Comparison of ENCODE assay signal across 12 cellular contexts in the genomic region with DNA sequence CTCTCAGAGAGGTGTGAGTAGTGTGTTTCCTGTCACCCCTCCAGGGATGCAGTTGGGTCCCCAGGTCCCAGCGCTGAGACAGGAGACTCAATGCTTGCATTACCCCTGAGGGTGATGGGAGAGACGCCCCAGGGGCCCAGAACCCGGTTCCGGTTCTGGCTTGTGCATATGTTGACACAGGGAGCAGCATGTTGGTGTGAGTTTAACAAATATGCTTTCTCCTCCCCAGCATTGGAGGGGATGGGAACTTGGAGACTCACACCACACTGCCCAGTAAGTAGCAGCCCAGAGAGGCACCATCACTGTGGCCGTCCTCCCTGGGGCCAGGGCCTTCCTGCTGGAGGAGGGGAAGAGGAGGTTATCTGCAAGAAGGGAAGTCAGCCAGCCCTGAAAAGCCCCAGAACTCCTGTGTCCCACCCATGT.
DNase-seq lines count a peak whose midpoint lies in the region; ATAC-seq and TF ChIP-seq lines count a peak whose summit lies in the region.
"Had no signal": no experiment of that assay in that cellular context is flagged by ENCODE, and none has a peak within 500 bp of the region (broad histone marks: within the 10 kb centered on the region; RNA-seq: fewer than 3 reads in every experiment).

No MANE protein-coding gene starts in this region.

- H3K4me1 Mint-ChIP-seq in activated CD4-positive, alpha-beta T cell treated with anti-CD3 and anti-CD28 coated beads, Interleukin-2, amount 10 ng/mL, durations not matched to agents 24 days and 14 days: peaks cover 82% of the 10 kb centered on the region
- peaks cover 76% of the 10 kb centered on the region for H3K4me1 Mint-ChIP-seq in activated naive CD8-positive, alpha-beta T cell treated with anti-CD3 and anti-CD28 coated beads, Interleukin-2, amount 10 ng/mL, durations not matched to agents 7 days and 5 days

- POLR2A ChIA-PET in activated naive CD8-positive, alpha-beta T cell treated with anti-CD3 and anti-CD28 coated beads, Interleukin-2, amount 10 ng/mL, durations not matched to agents 7 days and 5 days (lab: Charles Lee): interaction anchor here (0.6 to 3.3 kb wide), 4 partner anchors 8 to 132 kb away, joined by 3 to 25 read pairs (median 11); a partner anchor contains a TSS

- peaks cover 4% of the 10 kb centered on the region for H3K9me3 Mint-ChIP-seq in activated CD4-positive, alpha-beta T cell treated with anti-CD3 and anti-CD28 coated beads, Interleukin-2, amount 10 ng/mL, durations not matched to agents 24 days and 14 days
- no peaks in the 10 kb centered on the region for H3K9me3 Mint-ChIP-seq in activated naive CD8-positive, alpha-beta T cell treated with anti-CD3 and anti-CD28 coated beads, Interleukin-2, amount 10 ng/mL, durations not matched to agents 7 days and 5 days
- H3K9me3 Mint-ChIP-seq: activated T-cell treated with anti-CD3 and anti-CD28 coated beads, Interleukin-2, amount 50 U/mL, for 72 hours had no signal

- no peaks in the 10 kb centered on the region for H3K27me3 ChIP-seq in mucosa of rectum (ENCODE audit: control insufficient read depth in 2 of 2, insufficient read depth in 2 of 2, low read length in 2 of 2)
- no peaks in the 10 kb centered on the region for H3K27me3 ChIP-seq in thoracic aorta (replicated peaks; ENCODE audit: insufficient read depth)

- ATAC-seq in activated naive CD8-positive, alpha-beta T cell treated with anti-CD3 and anti-CD28 coated beads, Interleukin-2, amount 10 ng/mL, durations not matched to agents 7 days and 5 days (ENCODE audit: low read depth): no peak
- ATAC-seq in thoracic aorta (ENCODE audit: insufficient number of reproducible peaks, low FRiP score, low read depth) (no peak), GM18907 (IDR thresholded peaks at IDR 0.05; ENCODE audit: unreplicated experiment) (no peak), GM18511 (IDR thresholded peaks at IDR 0.05; ENCODE audit: unreplicated experiment) (no peak)

- H3K27ac Mint-ChIP-seq in activated CD4-positive, alpha-beta T cell treated with anti-CD3 and anti-CD28 coated beads, Interleukin-2, amount 10 ng/mL, durations not matched to agents 24 days and 14 days: peak overlapping the region; percentile 97
- H3K27ac Mint-ChIP-seq in activated naive CD8-positive, alpha-beta T cell treated with anti-CD3 and anti-CD28 coated beads, Interleukin-2, amount 10 ng/mL, durations not matched to agents 7 days and 5 days: peak overlapping the region; percentile 91

- H3K4me1 ChIP-seq in mucosa of rectum (ENCODE audit: control insufficient read depth in 2 of 2, insufficient read depth in 2 of 2, low read length in 2 of 2) (peaks cover 31 to 47% of the 10 kb centered on the region in 2 donors), thoracic aorta (ENCODE audit: control insufficient read depth in 1 of 2, low read depth in 2 of 2) (peaks cover 35 to 84% of the 10 kb centered on the region in 2 donors)

- intact Hi-C loops in activated CD4-positive, alpha-beta T cell treated with anti-CD3 and anti-CD28 coated beads, Interleukin-2, amount 10 ng/mL, durations not matched to agents 24 days and 14 days (cut with micrococcal nuclease): no loop called here

- H3K4me3 Mint-ChIP-seq in activated CD4-positive, alpha-beta T cell treated with anti-CD3 and anti-CD28 coated beads, Interleukin-2, amount 10 ng/mL, durations not matched to agents 24 days and 14 days: peak overlapping the region; percentile 65
- H3K4me3 Mint-ChIP-seq in activated naive CD8-positive, alpha-beta T cell treated with anti-CD3 and anti-CD28 coated beads, Interleukin-2, amount 10 ng/mL, durations not matched to agents 7 days and 5 days: no peak overlapping the region

- H3K36me3 ChIP-seq in mucosa of rectum (ENCODE audit: control insufficient read depth in 2 of 2, insufficient read depth in 2 of 2, low read length in 2 of 2) (no peaks in the 10 kb centered on the region), thoracic aorta (no peaks in the 10 kb centered on the region)
- H3K36me3 ChIP-seq: HAP-1 had no signal

- H3K9ac ChIP-seq in mucosa of rectum (ENCODE audit: low read depth in 1 of 2, low read length in 2 of 2): peak overlapping the region in 1 of 2 donors; percentile 48
- H3K9ac ChIP-seq: parathyroid adenoma had no signal

- no peaks in the 10 kb centered on the region for H3K27me3 Mint-ChIP-seq in activated CD4-positive, alpha-beta T cell treated with anti-CD3 and anti-CD28 coated beads, Interleukin-2, amount 10 ng/mL, durations not matched to agents 24 days and 14 days
- H3K27me3 Mint-ChIP-seq in activated naive CD8-positive, alpha-beta T cell treated with anti-CD3 and anti-CD28 coated beads, Interleukin-2, amount 10 ng/mL, durations not matched to agents 7 days and 5 days: no peaks in the 10 kb centered on the region

- no peaks in the 10 kb centered on the region for H3K9me3 ChIP-seq in mucosa of rectum (ENCODE audit: control insufficient read depth in 2 of 2, low read length in 2 of 2)
- H3K9me3 ChIP-seq in thoracic aorta: no peaks in the 10 kb centered on the region
- H3K9me3 ChIP-seq: HAP-1 had no signal

- H3K36me3 Mint-ChIP-seq in activated CD4-positive, alpha-beta T cell treated with anti-CD3 and anti-CD28 coated beads, Interleukin-2, amount 10 ng/mL, durations not matched to agents 24 days and 14 days (ENCODE audit: low read depth): peaks cover 1% of the 10 kb centered on the region
- H3K36me3 Mint-ChIP-seq in activated naive CD8-positive, alpha-beta T cell treated with anti-CD3 and anti-CD28 coated beads, Interleukin-2, amount 10 ng/mL, durations not matched to agents 7 days and 5 days: no peaks in the 10 kb centered on the region

- H3K4me3 ChIP-seq in mucosa of rectum (ENCODE audit: low read length in 2 of 2): no peak overlapping the region
- no peak overlapping the region for H3K4me3 ChIP-seq in thoracic aorta
- H3K4me3 ChIP-seq: HAP-1 had no signal

- TF ChIP-seq CTCF in thoracic aorta (IDR thresholded peaks at IDR 0.05): no peak

- H3K27ac ChIP-seq in mucosa of rectum (ENCODE audit: low read depth in 2 of 2, low read length in 2 of 2) (peak overlapping the region; percentile 92 to 95), thoracic aorta (peak overlapping the region; percentile 99 to 100)

- peak; percentile 69 for DNase-seq in activated CD4-positive, alpha-beta T cell treated with anti-CD3 and anti-CD28 coated beads, Interleukin-2, amount 10 ng/mL, durations not matched to agents 24 days and 14 days
- DNase-seq in activated CD4-positive, alpha-beta T cell treated with anti-CD3 and anti-CD28 coated beads, Interleukin-2, amount 50 U/mL, for 1 hour: no peak
- no peak for DNase-seq in activated naive CD8-positive, alpha-beta T cell treated with anti-CD3 and anti-CD28 coated beads, Interleukin-2, amount 10 ng/mL, durations not matched to agents 7 days and 5 days
- DNase-seq in thoracic aorta (ENCODE audit: low spot score) (no peak), NCI-H345 treated with DMSO at 0.1 percent for 48 hours (lab: John Stamatoyannopoulos, UW; ENCODE audit: unreplicated experiment) (no peak)
- DNase-seq: activated T-cell treated with anti-CD3 and anti-CD28 coated beads, Interleukin-2, amount 50 U/mL, for 72 hours; NCI-H526 had no signal
